In the genomic region with DNA sequence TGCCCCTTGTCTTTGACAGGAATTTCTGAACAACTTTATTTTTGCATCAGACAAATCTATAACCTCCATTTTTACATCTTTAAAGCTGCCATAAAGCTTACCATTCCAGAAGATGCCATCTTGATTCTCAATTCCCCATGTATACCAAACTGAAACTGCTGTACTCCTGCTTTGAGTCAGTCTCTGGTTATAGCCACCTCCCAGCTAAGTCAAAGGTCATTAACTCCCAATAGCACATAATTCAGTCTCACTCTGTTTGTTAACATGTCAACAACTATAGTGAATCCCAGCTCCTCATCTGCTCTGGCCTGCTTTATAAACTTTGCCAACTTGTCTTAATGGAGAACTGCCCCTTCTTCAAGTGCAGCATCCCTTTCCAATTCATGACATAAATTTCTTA, we compare ENCODE assay signal across 17 cellular contexts.
A peak's percentile ranks its signal among the peaks of the same experiment; 100 is the strongest.
DNase-seq lines count a peak whose midpoint lies in the region; ATAC-seq and TF ChIP-seq lines count a peak whose summit lies in the region.
"Had no signal": no experiment of that assay in that cellular context is flagged by ENCODE, and none has a peak within 500 bp of the region (broad histone marks: within the 10 kb centered on the region; RNA-seq: fewer than 3 reads in every experiment).

No MANE protein-coding gene starts in this region.

- no peak overlapping the region for H3K4me3 ChIP-seq in MM.1S (ENCODE audit: low read length)
- no peak overlapping the region for H3K4me3 ChIP-seq in heart right ventricle
- H3K4me3 ChIP-seq: GM23338, K562 had no signal

- H3F3A ChIP-seq in MM.1S (ENCODE audit: insufficient read depth, low read length): no peaks in the 10 kb centered on the region

- H3K9me2 ChIP-seq in MM.1S (replicated peaks; ENCODE audit: insufficient read depth, low read length): no peaks in the 10 kb centered on the region

- TF ChIP-seq POLR2A in GM18505 (IDR thresholded peaks at IDR 0.05; ENCODE audit: borderline replicate concordance, extremely low read depth, insufficient read depth, insufficient read length): no peak

- H3K79me2 ChIP-seq in MM.1S (ENCODE audit: low read length): no peaks in the 10 kb centered on the region
- H3K79me2 ChIP-seq: parathyroid adenoma had no signal

- no peak overlapping the region for H3K9ac ChIP-seq in MM.1S (ENCODE audit: low read length)
- H3K9ac ChIP-seq: parathyroid adenoma had no signal

- no peak for TF ChIP-seq CTCF in MM.1S (IDR thresholded peaks at IDR 0.05; ENCODE audit: low read length)
- no peak for TF ChIP-seq CTCF in heart right ventricle (IDR thresholded peaks at IDR 0.05)

- H4K20me1 ChIP-seq in MM.1S (ENCODE audit: insufficient read depth, low read length): no peaks in the 10 kb centered on the region

- H2AFZ ChIP-seq in MM.1S (ENCODE audit: low read length): no peak overlapping the region
- H2AFZ ChIP-seq: GM23338, parathyroid adenoma had no signal

- no peak for DNase-seq in MM.1S
- DNase-seq in HPDE6-E6E7 (ENCODE audit: extremely low spot score): no peak
- no peak for DNase-seq in occipital lobe (lab: John Stamatoyannopoulos, UW)
- no peak for DNase-seq in heart right ventricle
- DNase-seq: activated B cell treated with CpG ODN at 0.5 μM for 24 hours; activated T-cell treated with anti-CD3 and anti-CD28 coated beads, Interleukin-2, amount 50 U/mL, for 24 hours; hypothalamus; NCI-H2171 treated with DMSO at 0.1 percent for 48 hours; Right ventricle myocardium superior; stimulated activated CD4-positive, alpha-beta T cell treated with anti-CD3 and anti-CD28 coated beads, Interleukin-4, amount 100 ng/mL, for 1 hour had no signal

- H3K9me3 ChIP-seq in MM.1S (replicated peaks; ENCODE audit: insufficient read depth, low read length) (no peaks in the 10 kb centered on the region), heart right ventricle (no peaks in the 10 kb centered on the region)

- H3K4me1 ChIP-seq in MM.1S (ENCODE audit: low read length) (no peaks in the 10 kb centered on the region), heart right ventricle (no peaks in the 10 kb centered on the region)
- H3K4me1 ChIP-seq: parathyroid adenoma had no signal

- no peak overlapping the region for H3K4me2 ChIP-seq in MM.1S (ENCODE audit: low read depth, low read length)
- H3K4me2 ChIP-seq: GM23338 had no signal

- H3K36me3 ChIP-seq in MM.1S (replicated peaks; ENCODE audit: insufficient read depth, low read length) (no peaks in the 10 kb centered on the region), heart right ventricle (no peaks in the 10 kb centered on the region)

- ATAC-seq in GM18505 (IDR thresholded peaks at IDR 0.05; ENCODE audit: unreplicated experiment): peak; percentile 98
- ATAC-seq in GM19463 (IDR thresholded peaks at IDR 0.05; ENCODE audit: unreplicated experiment): peak; percentile 94
- ATAC-seq in HG02852 (IDR thresholded peaks at IDR 0.05; ENCODE audit: unreplicated experiment): peak; percentile 93
- ATAC-seq in HG03457 (IDR thresholded peaks at IDR 0.05; ENCODE audit: unreplicated experiment): peak; percentile 98
- ATAC-seq in heart right ventricle: no peak
- ATAC-seq: GM23338, K562 had no signal

- H3K27me3 ChIP-seq in MM.1S (replicated peaks; ENCODE audit: insufficient read depth, low read length): no peaks in the 10 kb centered on the region
- H3K27me3 ChIP-seq in heart right ventricle: no peaks in the 10 kb centered on the region

- H3K27ac ChIP-seq in MM.1S (ENCODE audit: low read length) (no peak overlapping the region), heart right ventricle (no peak overlapping the region)
- H3K27ac ChIP-seq: parathyroid adenoma had no signal

- intact Hi-C loops in heart right ventricle (cut with DNase I): no loop called here

Comparison
In these comparisons a context has a peak if more than half of its experiments do, and no peak if none do; other contexts are left out.
1. ATAC-seq: peak in GM18505 (single experiment), GM19463 (single experiment), HG02852 (single experiment) and HG03457 (single experiment); none in heart right ventricle (0 of 8).